In the genomic region with DNA sequence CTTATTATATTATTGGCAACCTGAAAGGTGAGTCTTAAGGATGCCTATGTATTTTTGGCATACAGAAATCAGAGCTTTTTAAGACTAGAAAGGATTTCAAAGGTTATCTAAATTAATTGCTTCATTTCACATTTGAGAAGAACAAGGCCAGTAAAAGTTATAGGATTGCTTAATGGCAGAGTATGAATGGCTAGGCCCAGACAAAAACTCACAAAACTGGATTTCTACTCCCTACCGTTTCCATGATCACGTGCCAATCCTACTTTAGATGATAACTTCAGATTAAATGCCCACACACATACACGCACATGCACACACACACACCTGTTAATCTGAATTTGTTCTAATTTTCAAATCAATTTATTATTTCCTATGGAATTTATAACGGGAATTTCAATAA, we compare ENCODE assay signal across 13 cellular contexts. TPM values are rescaled to one million over a fixed set of nuclear protein-coding genes. Genes with fewer than 3 reads are reported as not detected.
DNase-seq lines count a peak whose midpoint lies in the region; ATAC-seq and TF ChIP-seq lines count a peak whose summit lies in the region.
"Had no signal": no experiment of that assay in that cellular context is flagged by ENCODE, and none has a peak within 500 bp of the region (broad histone marks: within the 10 kb centered on the region; RNA-seq: fewer than 3 reads in every experiment).

No MANE protein-coding gene starts in this region.

- intact Hi-C loops in prostate gland (cut with DNase I): loop anchor here (5.0 to 10.0 kb wide), 2 partner anchors 104 to 253 kb away; partner anchors contain the start of gene CYP2R1

- H3K36me3 Mint-ChIP-seq in activated T-cell treated with anti-CD3 and anti-CD28 coated beads, Interleukin-2, amount 50 U/mL, for 24 hours (ENCODE audit: low read depth): peaks cover 75% of the 10 kb centered on the region
- H3K36me3 Mint-ChIP-seq in activated naive CD8-positive, alpha-beta T cell treated with anti-CD3 and anti-CD28 coated beads, Interleukin-2, amount 50 U/mL, for 24 hours (ENCODE audit: low read depth): peaks cover 50% of the 10 kb centered on the region

- peaks cover 2% of the 10 kb centered on the region for H3K4me1 ChIP-seq in prostate gland (replicated peaks)

- no peak for TF ChIP-seq CTCF in LNCaP clone FGC (IDR thresholded peaks at IDR 0.05; ENCODE audit: control insufficient read depth, extremely low read depth, insufficient read depth)
- TF ChIP-seq CTCF in prostate gland (IDR thresholded peaks at IDR 0.05): no peak

- H3K4me3 Mint-ChIP-seq in activated T-cell treated with anti-CD3 and anti-CD28 coated beads, Interleukin-2, amount 50 U/mL, for 24 hours: peak overlapping the region; percentile 97
- peak overlapping the region; percentile 85 for H3K4me3 Mint-ChIP-seq in activated naive CD8-positive, alpha-beta T cell treated with anti-CD3 and anti-CD28 coated beads, Interleukin-2, amount 50 U/mL, for 24 hours

- no peaks in the 10 kb centered on the region for H3K36me3 ChIP-seq in prostate gland

- TF ChIP-seq POLR2A in prostate gland (IDR thresholded peaks at IDR 0.05): no peak

- H3K27me3 ChIP-seq in prostate gland (replicated peaks; ENCODE audit: insufficient read depth): no peaks in the 10 kb centered on the region

- H3K27me3 Mint-ChIP-seq in activated T-cell treated with anti-CD3 and anti-CD28 coated beads, Interleukin-2, amount 50 U/mL, for 24 hours: no peaks in the 10 kb centered on the region
- no peaks in the 10 kb centered on the region for H3K27me3 Mint-ChIP-seq in activated naive CD8-positive, alpha-beta T cell treated with anti-CD3 and anti-CD28 coated beads, Interleukin-2, amount 50 U/mL, for 24 hours

- H3K4me1 Mint-ChIP-seq in activated T-cell treated with anti-CD3 and anti-CD28 coated beads, Interleukin-2, amount 50 U/mL, for 24 hours (ENCODE audit: low read depth): peaks cover 57% of the 10 kb centered on the region
- H3K4me1 Mint-ChIP-seq in activated naive CD8-positive, alpha-beta T cell treated with anti-CD3 and anti-CD28 coated beads, Interleukin-2, amount 50 U/mL, for 24 hours: peaks cover 60% of the 10 kb centered on the region

- 50% methylated on average over 4 of the region's 4 CpGs for WGBS in prostate gland

- H3K27ac ChIP-seq in prostate gland: no peak overlapping the region

- no peak overlapping the region for H3K27ac Mint-ChIP-seq in activated T-cell treated with anti-CD3 and anti-CD28 coated beads, Interleukin-2, amount 50 U/mL, for 24 hours
- H3K27ac Mint-ChIP-seq in activated naive CD8-positive, alpha-beta T cell treated with anti-CD3 and anti-CD28 coated beads, Interleukin-2, amount 50 U/mL, for 24 hours: peak overlapping the region; percentile 80

- H3K4me3 ChIP-seq in LNCaP clone FGC (ENCODE audit: low read depth, low read length) (no peak overlapping the region), prostate gland (no peak overlapping the region)

- DNase-seq in activated T-cell treated with anti-CD3 and anti-CD28 coated beads, Interleukin-2, amount 50 U/mL, for 24 hours: no peak
- DNase-seq in activated T-cell treated with anti-CD3 and anti-CD28 coated beads, Interleukin-2, amount 50 U/mL, for 1 hour: no peak
- DNase-seq in LNCaP clone FGC (ENCODE audit: low read depth): peak; percentile 68
- DNase-seq in activated naive CD8-positive, alpha-beta T cell treated with anti-CD3 and anti-CD28 coated beads, Interleukin-2, amount 50 U/mL, for 24 hours: no peak
- DNase-seq in prostate gland (ENCODE audit: low spot score): peak; percentile 36
- no peak for DNase-seq in NOMO-1 treated with DMSO at 0.1 percent for 48 hours (lab: John Stamatoyannopoulos, UW; ENCODE audit: unreplicated experiment)
- no peak for DNase-seq in superior temporal gyrus (ENCODE audit: extremely low spot score)
- DNase-seq in activated effector memory CD4-positive, alpha-beta T cell treated with anti-CD3 and anti-CD28 coated beads, Interleukin-2, amount 50 U/mL, for 16 hours: no peak
- DNase-seq: Caco-2; left colon; NCI-H1694; NCI-H226; stimulated activated CD4-positive, alpha-beta T cell treated with anti-CD3 and anti-CD28 coated beads, Interleukin-2, amount 100 ng/mL, for 48 hours had no signal

- no peak for ATAC-seq in activated naive CD8-positive, alpha-beta T cell treated with anti-CD3 and anti-CD28 coated beads, Interleukin-2, amount 50 U/mL, for 24 hours
- ATAC-seq: left colon had no signal

- no peaks in the 10 kb centered on the region for H3K9me3 ChIP-seq in prostate gland
- H3K9me3 ChIP-seq: Caco-2 had no signal

- peaks cover 6% of the 10 kb centered on the region for H3K9me3 Mint-ChIP-seq in activated T-cell treated with anti-CD3 and anti-CD28 coated beads, Interleukin-2, amount 50 U/mL, for 24 hours
- peaks cover 5% of the 10 kb centered on the region for H3K9me3 Mint-ChIP-seq in activated naive CD8-positive, alpha-beta T cell treated with anti-CD3 and anti-CD28 coated beads, Interleukin-2, amount 50 U/mL, for 24 hours

RNA-seq across cellular contexts. Expression of gene PDE3B, which starts 1.8 kb away (rescaled TPM):
- 10 to 100 TPM; 21.1 to 23.4 TPM for total RNA-seq in prostate gland

Comparison
In these comparisons a context has a peak if more than half of its experiments do, and no peak if none do; other contexts are left out.
1. DNase-seq: peak in LNCaP clone FGC (single experiment) and prostate gland (single experiment); none in activated T-cell treated with anti-CD3 and anti-CD28 coated beads, Interleukin-2, amount 50 U/mL, for 24 hours (single experiment), activated T-cell treated with anti-CD3 and anti-CD28 coated beads, Interleukin-2, amount 50 U/mL, for 1 hour (single experiment), activated naive CD8-positive, alpha-beta T cell treated with anti-CD3 and anti-CD28 coated beads, Interleukin-2, amount 50 U/mL, for 24 hours (single experiment), NOMO-1 treated with DMSO at 0.1 percent for 48 hours (single experiment), superior temporal gyrus (single experiment) and activated effector memory CD4-positive, alpha-beta T cell treated with anti-CD3 and anti-CD28 coated beads, Interleukin-2, amount 50 U/mL, for 16 hours (single experiment).